ENCODE assay signal across 36 cellular contexts in genomic region chr18:58427321-58427720, GRCh38.
"Had no signal": no experiment of that assay in that cellular context is flagged by ENCODE, and none has a peak within 500 bp of the region (broad histone marks: within the 10 kb centered on the region; RNA-seq: fewer than 3 reads in every experiment).

No MANE protein-coding gene starts in this region.

- H3K4me1 ChIP-seq: adrenal gland, ascending aorta, breast epithelium had no signal

- ATAC-seq: activated naive CD4-positive, alpha-beta T cell treated with anti-CD3 and anti-CD28 coated beads, Interleukin-2, amount 50 U/mL, for 72 hours; activated naive CD8-positive, alpha-beta T cell treated with anti-CD3 and anti-CD28 coated beads, Interleukin-2, amount 50 U/mL, for 24 hours; activated T-cell treated with anti-CD3 and anti-CD28 coated beads, Interleukin-2, amount 50 U/mL, for 4 hours; activated T-cell treated with anti-CD3 and anti-CD28 coated beads, Interleukin-2, amount 50 U/mL, for 72 hours; activated T-helper 17 cell treated with anti-CD3 and anti-CD28 coated beads, Interleukin-2, amount 50 U/mL, for 72 hours; body of pancreas had no signal

- H3K27ac Mint-ChIP-seq: activated naive CD4-positive, alpha-beta T cell treated with anti-CD3 and anti-CD28 coated beads for 36 hours; activated naive CD4-positive, alpha-beta T cell treated with anti-CD3 and anti-CD28 coated beads, Interleukin-2, amount 10 ng/mL, durations not matched to agents 7 days and 5 days; activated naive CD4-positive, alpha-beta T cell treated with anti-CD3 and anti-CD28 coated beads, Interleukin-2, amount 50 U/mL, for 24 hours; activated naive CD4-positive, alpha-beta T cell treated with anti-CD3 and anti-CD28 coated beads, Interleukin-2, amount 50 U/mL, for 72 hours; activated naive CD8-positive, alpha-beta T cell; activated naive CD8-positive, alpha-beta T cell treated with anti-CD3 and anti-CD28 coated beads for 36 hours; activated naive CD8-positive, alpha-beta T cell treated with anti-CD3 and anti-CD28 coated beads, Interleukin-2, amount 10 ng/mL, durations not matched to agents 7 days and 5 days; activated naive CD8-positive, alpha-beta T cell treated with anti-CD3 and anti-CD28 coated beads, Interleukin-2, amount 50 U/mL, for 24 hours; activated T-cell treated with anti-CD3 and anti-CD28 coated beads, Interleukin-2, amount 50 U/mL, for 72 hours; activated T-helper 1 cell treated with anti-CD3 and anti-CD28 coated beads, Interleukin-12 subunit alpha, Interleukin-12 subunit beta, Interleukin-2, Interleukin-4 antibody, amounts not matched to agents 30 ng/mL and 10 ng/mL and 1 ng/mL, durations not matched to agents 14 hours and 24 hours and 36 hours; activated T-helper 17 cell treated with anti-CD3 and anti-CD28 coated beads, Interleukin-2, amount 50 U/mL, for 72 hours; activated T-helper 2 cell treated with anti-CD3 and anti-CD28 coated beads, Interferon-gamma antibody, Interleukin-2, Interleukin-4, amounts not matched to agents 10 μg/mL and 5 μg/mL and 100 μg/mL, durations not matched to agents 14 hours and 24 hours and 36 hours; brain had no signal

- H3K4me3 ChIP-seq: adrenal gland, ascending aorta, body of pancreas, breast epithelium, cardiac muscle cell had no signal

- H3K9me3 Mint-ChIP-seq: activated naive CD4-positive, alpha-beta T cell treated with anti-CD3 and anti-CD28 coated beads for 36 hours; activated naive CD4-positive, alpha-beta T cell treated with anti-CD3 and anti-CD28 coated beads, Interleukin-2, amount 10 ng/mL, durations not matched to agents 7 days and 5 days; activated naive CD4-positive, alpha-beta T cell treated with anti-CD3 and anti-CD28 coated beads, Interleukin-2, amount 50 U/mL, for 24 hours; activated naive CD4-positive, alpha-beta T cell treated with anti-CD3 and anti-CD28 coated beads, Interleukin-2, amount 50 U/mL, for 72 hours; activated naive CD8-positive, alpha-beta T cell treated with anti-CD3 and anti-CD28 coated beads for 36 hours; activated naive CD8-positive, alpha-beta T cell treated with anti-CD3 and anti-CD28 coated beads, Interleukin-2, amount 10 ng/mL, durations not matched to agents 7 days and 5 days; activated naive CD8-positive, alpha-beta T cell treated with anti-CD3 and anti-CD28 coated beads, Interleukin-2, amount 50 U/mL, for 24 hours; activated T-cell treated with anti-CD3 and anti-CD28 coated beads, Interleukin-2, amount 50 U/mL, for 4 hours; activated T-cell treated with anti-CD3 and anti-CD28 coated beads, Interleukin-2, amount 50 U/mL, for 72 hours; activated T-helper 1 cell treated with anti-CD3 and anti-CD28 coated beads, Interleukin-12 subunit alpha, Interleukin-12 subunit beta, Interleukin-2, Interleukin-4 antibody, amounts not matched to agents 30 ng/mL and 10 ng/mL and 1 ng/mL, durations not matched to agents 14 hours and 24 hours and 36 hours; activated T-helper 17 cell treated with anti-CD3 and anti-CD28 coated beads, Interleukin-2, amount 50 U/mL, for 72 hours; activated T-helper 2 cell treated with anti-CD3 and anti-CD28 coated beads, Interferon-gamma antibody, Interleukin-2, Interleukin-4, amounts not matched to agents 10 μg/mL and 5 μg/mL and 100 μg/mL, durations not matched to agents 14 hours and 24 hours and 36 hours; central memory CD8-positive, alpha-beta T cell had no signal

- H3K27me3 Mint-ChIP-seq: activated naive CD8-positive, alpha-beta T cell; activated T-helper 17 cell treated with anti-CD3 and anti-CD28 coated beads, Interleukin-2, amount 50 U/mL, for 72 hours; brain had no signal

- H3K36me3 ChIP-seq: adrenal gland, ascending aorta, brain microvascular endothelial cell, breast epithelium, cardiac muscle cell had no signal

- H3K4me3 Mint-ChIP-seq: activated naive CD4-positive, alpha-beta T cell treated with anti-CD3 and anti-CD28 coated beads for 36 hours; activated naive CD4-positive, alpha-beta T cell treated with anti-CD3 and anti-CD28 coated beads, Interleukin-2, amount 10 ng/mL, durations not matched to agents 7 days and 5 days; activated naive CD4-positive, alpha-beta T cell treated with anti-CD3 and anti-CD28 coated beads, Interleukin-2, amount 50 U/mL, for 24 hours; activated naive CD8-positive, alpha-beta T cell; activated naive CD8-positive, alpha-beta T cell treated with anti-CD3 and anti-CD28 coated beads for 36 hours; activated naive CD8-positive, alpha-beta T cell treated with anti-CD3 and anti-CD28 coated beads, Interleukin-2, amount 10 ng/mL, durations not matched to agents 7 days and 5 days; activated naive CD8-positive, alpha-beta T cell treated with anti-CD3 and anti-CD28 coated beads, Interleukin-2, amount 50 U/mL, for 24 hours; activated T-cell treated with anti-CD3 and anti-CD28 coated beads, Interleukin-2, amount 50 U/mL, for 4 hours; activated T-cell treated with anti-CD3 and anti-CD28 coated beads, Interleukin-2, amount 50 U/mL, for 72 hours; activated T-helper 1 cell treated with anti-CD3 and anti-CD28 coated beads, Interleukin-12 subunit alpha, Interleukin-12 subunit beta, Interleukin-2, Interleukin-4 antibody, amounts not matched to agents 30 ng/mL and 10 ng/mL and 1 ng/mL, durations not matched to agents 14 hours and 24 hours and 36 hours; activated T-helper 17 cell treated with anti-CD3 and anti-CD28 coated beads, Interleukin-2, amount 50 U/mL, for 72 hours; brain; central memory CD8-positive, alpha-beta T cell had no signal

- H3K36me3 Mint-ChIP-seq: activated naive CD4-positive, alpha-beta T cell treated with anti-CD3 and anti-CD28 coated beads, Interleukin-2, amount 10 ng/mL, durations not matched to agents 7 days and 5 days; activated naive CD4-positive, alpha-beta T cell treated with anti-CD3 and anti-CD28 coated beads, Interleukin-2, amount 50 U/mL, for 24 hours; activated naive CD4-positive, alpha-beta T cell treated with anti-CD3 and anti-CD28 coated beads, Interleukin-2, amount 50 U/mL, for 72 hours; activated naive CD8-positive, alpha-beta T cell; activated naive CD8-positive, alpha-beta T cell treated with anti-CD3 and anti-CD28 coated beads for 36 hours; activated naive CD8-positive, alpha-beta T cell treated with anti-CD3 and anti-CD28 coated beads, Interleukin-2, amount 10 ng/mL, durations not matched to agents 7 days and 5 days; brain had no signal

- H3K4me1 Mint-ChIP-seq: activated naive CD4-positive, alpha-beta T cell treated with anti-CD3 and anti-CD28 coated beads, Interleukin-2, amount 10 ng/mL, durations not matched to agents 7 days and 5 days; central memory CD8-positive, alpha-beta T cell had no signal

- H3K27me3 ChIP-seq: adrenal gland, ascending aorta, body of pancreas, brain microvascular endothelial cell, breast epithelium, cardiac muscle cell had no signal

- H3K27ac ChIP-seq: adrenal gland, ascending aorta, body of pancreas, brain microvascular endothelial cell, breast epithelium, cardiac muscle cell had no signal

- DNase-seq: activated effector memory CD4-positive, alpha-beta T cell treated with anti-CD3 and anti-CD28 coated beads, Interleukin-2, amount 50 U/mL, for 16 hours; activated effector memory CD4-positive, alpha-beta T cell treated with Interleukin-2 at 50 U/mL for 16 hours; activated gamma-delta T cell; activated gamma-delta T cell treated with Interleukin-2 at 50 U/mL for 16 hours; activated naive CD4-positive, alpha-beta T cell; activated naive CD4-positive, alpha-beta T cell treated with anti-CD3 and anti-CD28 coated beads for 36 hours; activated naive CD4-positive, alpha-beta T cell treated with anti-CD3 and anti-CD28 coated beads, Interleukin-2, amount 10 ng/mL, durations not matched to agents 7 days and 5 days; activated naive CD4-positive, alpha-beta T cell treated with anti-CD3 and anti-CD28 coated beads, Interleukin-2, amount 50 U/mL, for 16 hours; activated naive CD4-positive, alpha-beta T cell treated with Interleukin-2 at 50 U/mL for 16 hours; activated naive CD8-positive, alpha-beta T cell treated with anti-CD3 and anti-CD28 coated beads for 36 hours; activated naive CD8-positive, alpha-beta T cell treated with anti-CD3 and anti-CD28 coated beads, Interleukin-2, amount 10 ng/mL, durations not matched to agents 7 days and 5 days; activated naive CD8-positive, alpha-beta T cell treated with anti-CD3 and anti-CD28 coated beads, Interleukin-2, amount 50 U/mL, for 24 hours; activated T-cell treated with anti-CD3 and anti-CD28 coated beads, Interleukin-2, amount 50 U/mL, for 1 hour; activated T-cell treated with anti-CD3 and anti-CD28 coated beads, Interleukin-2, amount 50 U/mL, for 4 hours; activated T-cell treated with anti-CD3 and anti-CD28 coated beads, Interleukin-2, amount 50 U/mL, for 48 hours; activated T-cell treated with anti-CD3 and anti-CD28 coated beads, Interleukin-2, amount 50 U/mL, for 72 hours; adrenal gland; amniotic stem cell; amygdala; anterior cingulate cortex; aorta; body of pancreas; brain microvascular endothelial cell; central memory CD4-positive, alpha-beta T cell; cerebellar nuclear complex had no signal
